ENCODE assay signal across 12 cellular contexts in genomic region chr17:14048169-14048568, GRCh38. TPM values are rescaled to one million over a fixed set of nuclear protein-coding genes. Genes with fewer than 3 reads are reported as not detected.
DNase-seq lines count a peak whose midpoint lies in the region; ATAC-seq, FAIRE-seq and TF ChIP-seq lines count a peak whose summit lies in the region.
"Had no signal": no experiment of that assay in that cellular context is flagged by ENCODE, and none has a peak within 500 bp of the region (broad histone marks: within the 10 kb centered on the region; RNA-seq: fewer than 3 reads in every experiment).

No MANE protein-coding gene starts in this region.

- H3K27ac ChIP-seq in cardiac muscle cell, result no peak overlapping the region
- H3K27ac ChIP-seq in right cardiac atrium (ENCODE audit: low read length), result no peak overlapping the region
- H3K27ac ChIP-seq in endothelial cell of umbilical vein (ENCODE audit: insufficient read depth, low read depth, low read length), result no peak overlapping the region
- no peak overlapping the region for H3K27ac ChIP-seq in spleen

- dilution Hi-C loops in endothelial cell of umbilical vein (cut with MboI; ENCODE audit: extremely low pct_ligation_motif_present, low sequenced_read_pairs), result no loop called here

- no peaks in the 10 kb centered on the region for H3K9me1 ChIP-seq in endothelial cell of umbilical vein (replicated peaks; ENCODE audit: control insufficient read depth, extremely low read depth, insufficient read depth, low read length)

- POLR2A ChIA-PET in endothelial cell of umbilical vein (lab: Charles Lee), result no interaction called here

- H3K4me2 ChIP-seq in endothelial cell of umbilical vein (ENCODE audit: insufficient read depth, low read length), result no peak overlapping the region

- TF ChIP-seq POLR2A in NB4 (IDR thresholded peaks at IDR 0.05; ENCODE audit: extremely low read depth, insufficient read length), result no peak
- no peak for TF ChIP-seq POLR2A in endothelial cell of umbilical vein (IDR thresholded peaks at IDR 0.05; ENCODE audit: low read depth, low read length)
- no peak for TF ChIP-seq POLR2A in spleen (IDR thresholded peaks at IDR 0.05)
- no peak for TF ChIP-seq POLR2A in lower leg skin (IDR thresholded peaks at IDR 0.05)

- DNase-seq in cardiac muscle cell (ENCODE audit: low read depth in 1 of 2, low spot score in 1 of 2) (no peak), right cardiac atrium (no peak), NB4 (ENCODE audit: low read depth) (peak; percentile 19), endothelial cell of umbilical vein (ENCODE audit: low read depth, low spot score) (no peak), spleen (no peak), NCI-H2227 treated with DMSO at 0.1 percent for 48 hours (lab: John Stamatoyannopoulos, UW) (no peak), NOMO-1 treated with dmso at 0.1 percent for 144 hours (lab: John Stamatoyannopoulos, UW; ENCODE audit: unreplicated experiment) (no peak), lower leg skin (ENCODE audit: low spot score in 2 of 2) (no peak)
- DNase-seq: activated CD8-positive, alpha-beta memory T cell treated with anti-CD3 and anti-CD28 coated beads, Interleukin-2, amount 10 ng/mL, durations not matched to agents 7 days and 5 days; COR-L47; NCI-H1092; Right ventricle myocardium superior had no signal

- H3K4me1 ChIP-seq in cardiac muscle cell (ENCODE audit: low read depth), result no peaks in the 10 kb centered on the region
- no peaks in the 10 kb centered on the region for H3K4me1 ChIP-seq in right cardiac atrium (ENCODE audit: control insufficient read depth, insufficient read depth, low read length)
- H3K4me1 ChIP-seq in endothelial cell of umbilical vein (ENCODE audit: control insufficient read depth, extremely low read depth, insufficient read depth, low read length), result peaks cover 7% of the 10 kb centered on the region
- H3K4me1 ChIP-seq in spleen, result no peaks in the 10 kb centered on the region

- no peak for FAIRE-seq in endothelial cell of umbilical vein (lab: Jason Lieb, UNC)

- no peak overlapping the region for H3K9ac ChIP-seq in endothelial cell of umbilical vein (replicated peaks; ENCODE audit: extremely low read depth, insufficient read depth, low read length)

- no peaks in the 10 kb centered on the region for H3K27me3 ChIP-seq in cardiac muscle cell
- no peaks in the 10 kb centered on the region for H3K27me3 ChIP-seq in right cardiac atrium (ENCODE audit: control insufficient read depth, insufficient read depth)
- no peaks in the 10 kb centered on the region for H3K27me3 ChIP-seq in endothelial cell of umbilical vein (ENCODE audit: control insufficient read depth in 2 of 2, insufficient read depth in 2 of 2, low read length in 2 of 2)
- H3K27me3 ChIP-seq in spleen (replicated peaks in 1 of 7), result no peaks in the 10 kb centered on the region

- no peaks in the 10 kb centered on the region for H4K20me1 ChIP-seq in endothelial cell of umbilical vein (replicated peaks; ENCODE audit: control insufficient read depth, extremely low read depth, insufficient read depth, low read length)

- TF ChIP-seq CTCF in cardiac muscle cell (IDR thresholded peaks at IDR 0.05; ENCODE audit: low read depth, low read length), result peak; percentile 23
- peak; percentile 53 for TF ChIP-seq CTCF in NB4 (IDR thresholded peaks at IDR 0.05; ENCODE audit: low read depth, low read length)
- TF ChIP-seq CTCF in endothelial cell of umbilical vein (IDR thresholded peaks at IDR 0.05; ENCODE audit: extremely low read depth in 1 of 2, insufficient read depth in 1 of 2, low read depth in 1 of 2, low read length in 2 of 2), result peak; percentile 9 to 29
- peak in 7 of 11 experiments; percentile 15 to 39 (median 33) for TF ChIP-seq CTCF in spleen (IDR thresholded peaks at IDR 0.05 in 8 of 11, conservative IDR thresholded peaks at IDR 0.05 in 3 of 11)
- no peak for TF ChIP-seq CTCF in lower leg skin (IDR thresholded peaks at IDR 0.05)

- ATAC-seq in right cardiac atrium, result no peak
- ATAC-seq: activated CD8-positive, alpha-beta memory T cell treated with anti-CD3 and anti-CD28 coated beads, Interleukin-2, amount 10 ng/mL, durations not matched to agents 7 days and 5 days had no signal

- BruUV-seq in endothelial cell of umbilical vein (replicated peaks; lab: Mats Ljungman, UMichigan), result no TSS peak

- CTCF ChIA-PET in endothelial cell of umbilical vein (lab: Charles Lee), result interaction anchor here (1.0 to 1.1 kb wide), 2 partner anchors 9 to 15 kb away, joined by 3 to 4 read pairs; no protein-coding TSS in a partner anchor

- H3K79me2 ChIP-seq in endothelial cell of umbilical vein (ENCODE audit: control insufficient read depth, insufficient read depth, low read length), result no peaks in the 10 kb centered on the region

- H3K9me3 ChIP-seq in cardiac muscle cell (ENCODE audit: low read depth) (no peaks in the 10 kb centered on the region), right cardiac atrium (ENCODE audit: control insufficient read depth, low read length) (no peaks in the 10 kb centered on the region), endothelial cell of umbilical vein (replicated peaks; ENCODE audit: control insufficient read depth, insufficient read depth, low read length) (no peaks in the 10 kb centered on the region), spleen (no peaks in the 10 kb centered on the region)

- H3K36me3 ChIP-seq in cardiac muscle cell (no peaks in the 10 kb centered on the region), endothelial cell of umbilical vein (ENCODE audit: control insufficient read depth in 2 of 2, extremely low read depth in 1 of 2, insufficient read depth in 2 of 2, low read length in 2 of 2) (no peaks in the 10 kb centered on the region), spleen (peaks cover 0 to 22% (median 3%) of the 10 kb centered on the region in 6 donors)

- intact Hi-C loops in right cardiac atrium (cut with DNase I), result no loop called here
- intact Hi-C loops in endothelial cell of umbilical vein (cut with micrococcal nuclease), result no loop called here
- intact Hi-C loops in spleen (cut with DNase I; ENCODE audit: low total_unique reads), result no loop called here
- intact Hi-C loops in lower leg skin (cut with DNase I; ENCODE audit: low total_unique reads), result no loop called here

- H2AFZ ChIP-seq in endothelial cell of umbilical vein (ENCODE audit: low read depth, low read length), result no peak overlapping the region

- H3K4me3 ChIP-seq in cardiac muscle cell, result no peak overlapping the region
- no peak overlapping the region for H3K4me3 ChIP-seq in right cardiac atrium (ENCODE audit: low read length)
- H3K4me3 ChIP-seq in NB4 (ENCODE audit: low read depth, low read length), result no peak overlapping the region
- H3K4me3 ChIP-seq in endothelial cell of umbilical vein (replicated peaks in 1 of 3; ENCODE audit: insufficient read depth in 1 of 3, low read depth in 1 of 3, low read length in 3 of 3), result no peak overlapping the region
- no peak overlapping the region for H3K4me3 ChIP-seq in spleen
- no peak overlapping the region for H3K4me3 ChIP-seq in lower leg skin (ENCODE audit: low read depth, poor library complexity, severe bottlenecking)

TF ChIP-seq in endothelial cell of umbilical vein, 7 proteins besides CTCF, POLR2A, EP300 and RAD21:
- no peak for TF ChIP-seq FOS (IDR thresholded peaks at IDR 0.05; ENCODE audit: borderline replicate concordance, insufficient read depth, low read length)
- no peak for TF ChIP-seq GATA2 (IDR thresholded peaks at IDR 0.05; ENCODE audit: insufficient read depth, insufficient read length, low read depth, low read length)
- TF ChIP-seq EZH2 (IDR thresholded peaks at IDR 0.05; ENCODE audit: borderline replicate concordance, low read depth, low read length, severe bottlenecking), result no peak
- no peak for TF ChIP-seq POLR2AphosphoS5 (IDR thresholded peaks at IDR 0.05; ENCODE audit: insufficient read depth, low read depth, low read length)
- TF ChIP-seq MAX (IDR thresholded peaks at IDR 0.05; ENCODE audit: insufficient read depth, insufficient read length), result no peak
- no peak for TF ChIP-seq JUN (IDR thresholded peaks at IDR 0.05; ENCODE audit: borderline replicate concordance, insufficient read depth, insufficient read length, low read depth)
- TF ChIP-seq MYC (IDR thresholded peaks at IDR 0.05; ENCODE audit: low read depth, low read length), result no peak

RNA-seq across cellular contexts. Expression of gene COX10, which starts 21.1 kb away (rescaled TPM):
- 26.6 and 32.9 TPM in 2 replicates for total RNA-seq in cardiac muscle cell
- 21.7 and 23.0 TPM in 2 replicates for polyA plus RNA-seq in cardiac muscle cell
- total RNA-seq in right cardiac atrium, result 10 to 100 TPM; 27.8 to 40.2 (median 34.9) TPM
- 17.9 TPM for polyA plus RNA-seq in right cardiac atrium
- 12.1 and 12.5 TPM in 2 replicates for total RNA-seq in endothelial cell of umbilical vein
- 9.8 and 10.8 TPM in 2 replicates for polyA plus RNA-seq in endothelial cell of umbilical vein
- 9.8 and 11.0 TPM in 2 replicates for polyA plus RNA-seq in endothelial cell of umbilical vein (2011; cell fraction: cytosol; rRNA removed)
- 11.1 and 13.3 TPM in 2 replicates for polyA plus RNA-seq in endothelial cell of umbilical vein (2011; cell fraction: nucleus; rRNA removed)
- 9.8 and 9.9 TPM in 2 replicates for polyA plus RNA-seq in endothelial cell of umbilical vein (2012)
- polyA minus RNA-seq in endothelial cell of umbilical vein, result 10.6 and 13.0 TPM in 2 replicates
- 16.9 TPM for polyA minus RNA-seq in endothelial cell of umbilical vein (2011; cell fraction: cytosol; rRNA and poly(A)+ RNA removed)
- polyA minus RNA-seq in endothelial cell of umbilical vein (2011; cell fraction: nucleus; rRNA and poly(A)+ RNA removed), result 28.4 and 31.4 TPM in 2 replicates
- 10 to 100 TPM; 11.0 to 28.8 (median 15.3) TPM for total RNA-seq in spleen
- polyA plus RNA-seq in spleen, result 1 to 10 TPM; 3.0 to 5.5 (median 5.4) TPM
- total RNA-seq in lower leg skin, result 10 to 100 TPM; 17.8 to 24.5 (median 21.6) TPM

Comparison
In these comparisons a context has a peak if more than half of its experiments do, and no peak if none do; other contexts are left out.
1. CTCF ChIP-seq: peak in cardiac muscle cell (single experiment), NB4 (single experiment), endothelial cell of umbilical vein (2 of 2) and spleen (7 of 11); none in lower leg skin (0 of 3).